Comparison of ENCODE assay signal across 11 cellular contexts in the genomic region with DNA sequence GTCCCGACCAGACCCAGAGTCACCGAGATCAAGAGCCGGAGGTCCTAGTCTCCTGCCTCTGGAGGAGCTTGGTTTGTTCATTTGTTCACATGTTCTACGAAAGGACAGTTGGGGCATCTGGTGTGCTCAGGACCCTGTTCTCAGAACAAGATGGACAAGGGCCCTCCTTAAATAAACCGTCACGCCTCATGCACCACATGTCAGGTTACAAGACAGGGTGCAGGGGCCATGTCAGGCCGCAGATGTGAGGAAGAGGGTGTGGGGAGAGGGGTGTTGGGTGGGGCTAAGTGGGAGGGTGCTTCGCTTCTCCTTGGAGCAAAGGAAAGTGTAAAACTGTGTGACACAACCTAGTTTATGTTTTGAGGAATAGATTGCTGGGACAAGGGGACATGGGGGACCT. TPM values are rescaled to one million over a fixed set of nuclear protein-coding genes. Genes with fewer than 3 reads are reported as not detected.
DNase-seq lines count a peak whose midpoint lies in the region; ATAC-seq, FAIRE-seq and TF ChIP-seq lines count a peak whose summit lies in the region.
"Not testable (repeated sequence)": the region's sequence is repeated elsewhere in the genome, so short reads cannot be mapped to it uniquely, and the experiment has no call there.
"Had no signal": no experiment of that assay in that cellular context is flagged by ENCODE, and none has a peak within 500 bp of the region (broad histone marks: within the 10 kb centered on the region; RNA-seq: fewer than 3 reads in every experiment).

No MANE protein-coding gene starts in this region.

- H2BK12ac ChIP-seq in H1 (ENCODE audit: low read depth, low read length), result not testable (repeated sequence)

- H2BK20ac ChIP-seq in H1 (ENCODE audit: low read length), result not testable (repeated sequence)

- H3K79me1 ChIP-seq in H1 (ENCODE audit: low read depth, low read length), result not testable (repeated sequence)

- H3K27me3 ChIP-seq in K562 (ENCODE audit: control insufficient read depth in 2 of 2, insufficient read depth in 2 of 2, low read length in 2 of 2); H1 (replicated peaks in 1 of 4; ENCODE audit: control insufficient read depth in 3 of 4, extremely low read depth in 1 of 4, insufficient read depth in 3 of 4, low read length in 3 of 4): not testable (repeated sequence)

- not testable (repeated sequence) for H3K36me3 Mint-ChIP-seq in activated CD4-positive, alpha-beta T cell treated with anti-CD3 and anti-CD28 coated beads, Interleukin-2, amount 10 ng/mL, durations not matched to agents 24 days and 14 days (ENCODE audit: low read depth); osteocyte (ENCODE audit: unreplicated experiment)
- H3K36me3 Mint-ChIP-seq in activated T-helper 2 cell treated with anti-CD3 and anti-CD28 coated beads, Interferon-gamma antibody, Interleukin-2, Interleukin-4, amounts not matched to agents 10 μg/mL and 5 μg/mL and 100 μg/mL, durations not matched to agents 14 hours and 24 hours and 36 hours (ENCODE audit: low read depth), result peaks cover 42% of the 10 kb centered on the region

- H3K4me1 Mint-ChIP-seq in activated CD4-positive, alpha-beta T cell treated with anti-CD3 and anti-CD28 coated beads, Interleukin-2, amount 10 ng/mL, durations not matched to agents 24 days and 14 days, result peaks cover 25% of the 10 kb centered on the region
- peaks cover 34% of the 10 kb centered on the region for H3K4me1 Mint-ChIP-seq in activated T-helper 2 cell treated with anti-CD3 and anti-CD28 coated beads, Interferon-gamma antibody, Interleukin-2, Interleukin-4, amounts not matched to agents 10 μg/mL and 5 μg/mL and 100 μg/mL, durations not matched to agents 14 hours and 24 hours and 36 hours (ENCODE audit: low read depth)
- not testable (repeated sequence) for H3K4me1 Mint-ChIP-seq in osteocyte (ENCODE audit: unreplicated experiment)

- not testable (repeated sequence) for H3K9me1 ChIP-seq in K562 (ENCODE audit: control insufficient read depth, insufficient read depth, low read length)

- TF ChIP-seq POLR2A in A549 (IDR thresholded peaks at IDR 0.05; ENCODE audit: low read length); K562 (conservative IDR thresholded peaks at IDR 0.05); H1 (IDR thresholded peaks at IDR 0.05; ENCODE audit: control extremely low read depth in 1 of 2, low read depth in 2 of 2, low read length in 2 of 2): not testable (repeated sequence)

- not testable (repeated sequence) for H3K4me1 ChIP-seq in A549; H1 (replicated peaks in 1 of 4; ENCODE audit: control insufficient read depth in 3 of 4, insufficient read depth in 4 of 4, low read length in 3 of 4)
- peaks cover 21 to 23% of the 10 kb centered on the region in 2 experiments; a peak in 4 of 5 replicates for H3K4me1 ChIP-seq in K562 (replicated peaks in 1 of 2; ENCODE audit: control insufficient read depth in 2 of 2, insufficient read depth in 2 of 2, low read length in 2 of 2)

- not testable (repeated sequence) for H3K4me3 ChIP-seq in A549; K562; H1 (ENCODE audit: extremely low read depth in 1 of 4, insufficient read depth in 2 of 4, low read depth in 3 of 4, low read length in 4 of 4)

- not testable (repeated sequence) for H3K4me3 Mint-ChIP-seq in activated CD4-positive, alpha-beta T cell treated with anti-CD3 and anti-CD28 coated beads, Interleukin-2, amount 10 ng/mL, durations not matched to agents 24 days and 14 days; activated T-helper 2 cell treated with anti-CD3 and anti-CD28 coated beads, Interferon-gamma antibody, Interleukin-2, Interleukin-4, amounts not matched to agents 10 μg/mL and 5 μg/mL and 100 μg/mL, durations not matched to agents 14 hours and 24 hours and 36 hours (ENCODE audit: low read depth); osteocyte (ENCODE audit: unreplicated experiment)

- H3K23me2 ChIP-seq in H1 (ENCODE audit: low read depth, low read length), result not testable (repeated sequence)

- not testable (repeated sequence) for H2AFZ ChIP-seq in K562 (ENCODE audit: low read depth, low read length); H1 (ENCODE audit: low read length)

- ATAC-seq in A549, K562: not testable (repeated sequence)

- WGBS in A549 (ENCODE audit: missing lambda C conversion rate), result 28% methylated on average over 7 of the region's 8 CpGs
- WGBS in K562 (ENCODE audit: insufficient coverage, low coverage, missing lambda C conversion rate), result 46% methylated on average over 4 of the region's 8 CpGs
- 84% methylated on average over 3 of the region's 8 CpGs; no CpG with 5 or more reads in 1 of the 2 experiments for WGBS in H1 (ENCODE audit: extremely low coverage in 1 of 2, insufficient coverage in 1 of 2, insufficient read length in 1 of 2, insufficient replicate concordance in 2 of 2, low coverage in 1 of 2, low lambda C conversion rate in 2 of 2, missing lambda C conversion rate in 1 of 2), 2 experiments

- not testable (repeated sequence) for H3K27me3 Mint-ChIP-seq in activated CD4-positive, alpha-beta T cell treated with anti-CD3 and anti-CD28 coated beads, Interleukin-2, amount 10 ng/mL, durations not matched to agents 24 days and 14 days; activated T-helper 2 cell treated with anti-CD3 and anti-CD28 coated beads, Interferon-gamma antibody, Interleukin-2, Interleukin-4, amounts not matched to agents 10 μg/mL and 5 μg/mL and 100 μg/mL, durations not matched to agents 14 hours and 24 hours and 36 hours (ENCODE audit: low read depth); osteocyte (ENCODE audit: unreplicated experiment)

- intact Hi-C loops in activated CD4-positive, alpha-beta T cell treated with anti-CD3 and anti-CD28 coated beads, Interleukin-2, amount 10 ng/mL, durations not matched to agents 24 days and 14 days (cut with micrococcal nuclease); activated T-helper 2 cell treated with anti-CD3 and anti-CD28 coated beads, Interferon-gamma antibody, Interleukin-2, Interleukin-4, amounts not matched to agents 10 μg/mL and 5 μg/mL and 100 μg/mL, durations not matched to agents 14 hours and 24 hours and 36 hours (cut with micrococcal nuclease); K562 (cut with micrococcal nuclease): not testable (repeated sequence)

- H2AK5ac ChIP-seq in H1 (ENCODE audit: low read depth, low read length), result not testable (repeated sequence)

- not testable (repeated sequence) for H3K79me2 ChIP-seq in K562 (ENCODE audit: control insufficient read depth, insufficient read depth, low read length); H1 (ENCODE audit: control insufficient read depth in 1 of 2, insufficient read depth in 2 of 2, low read length in 2 of 2)

- not testable (repeated sequence) for TF ChIP-seq EP300 in A549 (IDR thresholded peaks at IDR 0.05); K562 (IDR thresholded peaks at IDR 0.05; ENCODE audit: low read length); H1 (IDR thresholded peaks at IDR 0.05; ENCODE audit: borderline replicate concordance in 1 of 2, low read depth in 2 of 2, low read length in 2 of 2)

- not testable (repeated sequence) for H4K91ac ChIP-seq in H1 (replicated peaks; ENCODE audit: insufficient read length, low read length)

- not testable (repeated sequence) for H2BK5ac ChIP-seq in H1 (ENCODE audit: low read depth, low read length)

- H3K4ac ChIP-seq in H1 (replicated peaks; ENCODE audit: insufficient read length, low read depth, low read length), result not testable (repeated sequence)

- not testable (repeated sequence) for H3K18ac ChIP-seq in H1 (ENCODE audit: extremely low read depth, low read length)

- not testable (repeated sequence) for H3K36me3 ChIP-seq in K562 (ENCODE audit: control insufficient read depth, insufficient read depth, low read length); H1 (ENCODE audit: control insufficient read depth in 2 of 4, insufficient read depth in 4 of 4, low read length in 3 of 4)

- H3K23ac ChIP-seq in H1 (ENCODE audit: insufficient read length), result not testable (repeated sequence)

- in situ Hi-C loops in K562 (cut with MboI), result not testable (repeated sequence)

- not testable (repeated sequence) for TF ChIP-seq CTCF in A549 (IDR thresholded peaks at IDR 0.05); K562 (IDR thresholded peaks at IDR 0.05 in 2 of 3, conservative IDR thresholded peaks at IDR 0.05 in 1 of 3; ENCODE audit: insufficient read depth in 2 of 3, low read depth in 1 of 3, low read length in 3 of 3); H1 (IDR thresholded peaks at IDR 0.05; ENCODE audit: control extremely low read depth in 1 of 3, insufficient read depth in 1 of 3, low read depth in 1 of 3, low read length in 3 of 3); osteocyte (IDR thresholded peaks at IDR 0.05)

- H3K27ac ChIP-seq in A549; K562 (ENCODE audit: extremely low read depth, low read depth, low read length); H1 (ENCODE audit: low read depth, low read length): not testable (repeated sequence)

- not testable (repeated sequence) for H3K56ac ChIP-seq in H1 (replicated peaks; ENCODE audit: insufficient read length, low read depth, low read length)

- CTCF ChIA-PET in A549 (lab: Yijun Ruan, JAX); K562 (lab: Yijun Ruan, JAX; ENCODE audit: low intra/inter-chr PET ratio); H1 (lab: Charles Lee; ENCODE audit: partially characterized antibody): not testable (repeated sequence)

- not testable (repeated sequence) for H2BK120ac ChIP-seq in H1 (replicated peaks; ENCODE audit: low read depth, low read length)

- not testable (repeated sequence) for H3K4me2 ChIP-seq in A549; K562 (ENCODE audit: insufficient read depth, low read length); H1 (ENCODE audit: insufficient read depth in 1 of 2, low read depth in 2 of 2, low read length in 2 of 2)

- H4K5ac ChIP-seq in H1 (ENCODE audit: insufficient read length, low read depth, low read length), result not testable (repeated sequence)

- H4K20me1 ChIP-seq in K562 (replicated peaks; ENCODE audit: control insufficient read depth, insufficient read depth, low read length); H1 (replicated peaks in 1 of 2; ENCODE audit: control insufficient read depth in 1 of 2, insufficient read depth in 2 of 2, low read length in 2 of 2): not testable (repeated sequence)

- not testable (repeated sequence) for H2BK15ac ChIP-seq in H1 (ENCODE audit: low read length)

- H3K27ac Mint-ChIP-seq in activated CD4-positive, alpha-beta T cell treated with anti-CD3 and anti-CD28 coated beads, Interleukin-2, amount 10 ng/mL, durations not matched to agents 24 days and 14 days; osteocyte (ENCODE audit: unreplicated experiment): not testable (repeated sequence)
- peak overlapping the region; percentile 70 for H3K27ac Mint-ChIP-seq in activated T-helper 2 cell treated with anti-CD3 and anti-CD28 coated beads, Interferon-gamma antibody, Interleukin-2, Interleukin-4, amounts not matched to agents 10 μg/mL and 5 μg/mL and 100 μg/mL, durations not matched to agents 14 hours and 24 hours and 36 hours

- not testable (repeated sequence) for DNase-seq in A549 (ENCODE audit: low read depth in 1 of 2, low spot score in 1 of 2); GM18507 (ENCODE audit: extremely low spot score, insufficient read length, low read depth); activated T-helper 2 cell treated with anti-CD3 and anti-CD28 coated beads, Interferon-gamma antibody, Interleukin-2, Interleukin-4, amounts not matched to agents 10 μg/mL and 5 μg/mL and 100 μg/mL, durations not matched to agents 14 hours and 24 hours and 36 hours (ENCODE audit: low spot score); K562 (ENCODE audit: extremely low read depth in 1 of 4, low spot score in 3 of 4); H1 (ENCODE audit: low read depth in 1 of 2, low spot score in 2 of 2)
- DNase-seq in activated CD4-positive, alpha-beta T cell treated with anti-CD3 and anti-CD28 coated beads, Interleukin-2, amount 10 ng/mL, durations not matched to agents 24 days and 14 days, result peak; percentile 26
- peak; percentile 51 for DNase-seq in osteocyte (ENCODE audit: extremely low spot score, unreplicated experiment)

- H3K9me3 ChIP-seq in A549; K562 (replicated peaks; ENCODE audit: control insufficient read depth, insufficient read depth, low read depth, low read length): not testable (repeated sequence)
- H3K9me3 ChIP-seq in H1 (ENCODE audit: insufficient read depth in 2 of 2, low read depth in 1 of 2, low read length in 1 of 2), result peaks cover 37 to 61% of the 10 kb centered on the region in 2 experiments

- FAIRE-seq in A549 (lab: Jason Lieb, UNC) (peak; percentile 99), GM18507 (lab: Jason Lieb, UNC) (peak; percentile 54), H1 (lab: Jason Lieb, UNC) (peak; percentile 36)
- FAIRE-seq in K562 (lab: Jason Lieb, UNC), result not testable (repeated sequence)

- BruUV-seq in K562 (replicated peaks; lab: Mats Ljungman, UMichigan), result not testable (repeated sequence)

- not testable (repeated sequence) for H3K9me3 Mint-ChIP-seq in activated CD4-positive, alpha-beta T cell treated with anti-CD3 and anti-CD28 coated beads, Interleukin-2, amount 10 ng/mL, durations not matched to agents 24 days and 14 days; activated T-helper 2 cell treated with anti-CD3 and anti-CD28 coated beads, Interferon-gamma antibody, Interleukin-2, Interleukin-4, amounts not matched to agents 10 μg/mL and 5 μg/mL and 100 μg/mL, durations not matched to agents 14 hours and 24 hours and 36 hours; osteocyte (ENCODE audit: unreplicated experiment)

- TF ChIP-seq RAD21 in A549 (conservative IDR thresholded peaks at IDR 0.05 in 1 of 2, IDR thresholded peaks at IDR 0.05 in 1 of 2); K562 (CRISPR knock-in tag; conservative IDR thresholded peaks at IDR 0.05 in 1 of 2, IDR thresholded peaks at IDR 0.05 in 1 of 2); H1 (IDR thresholded peaks at IDR 0.05 in 1 of 2, conservative IDR thresholded peaks at IDR 0.05 in 1 of 2; ENCODE audit: low read depth in 2 of 2, low read length in 2 of 2): not testable (repeated sequence)

- H3K14ac ChIP-seq in H1 (ENCODE audit: insufficient read length), result not testable (repeated sequence)

- POLR2A ChIA-PET in A549 (lab: Yijun Ruan, JAX); K562 (lab: Yijun Ruan, JAX); H1 (lab: Charles Lee; ENCODE audit: partially characterized antibody): not testable (repeated sequence)

- H3K9ac ChIP-seq in K562 (ENCODE audit: insufficient read depth in 1 of 2, low read depth in 2 of 2, low read length in 2 of 2); H1 (replicated peaks in 1 of 4; ENCODE audit: extremely low read depth in 1 of 4, low read depth in 3 of 4, low read length in 3 of 4): not testable (repeated sequence)

- H4K8ac ChIP-seq in H1 (ENCODE audit: extremely low read depth, insufficient read depth, low read length), result not testable (repeated sequence)

RNA-seq across cellular contexts. Expression of a gene that starts 9.0 kb away (rescaled TPM):
- polyA plus RNA-seq in A549 (2011; rRNA removed), result 0.05 and 0.06 TPM in 2 replicates
- 0.08 and 0.25 TPM in 2 replicates for polyA plus RNA-seq in A549 (2012; cell fraction: cytosol; rRNA removed)
- polyA plus RNA-seq in A549 (2012; cell fraction: nucleus; rRNA removed), result 1.3 and 1.6 TPM in 2 replicates
- 0.12 to 0.13 TPM (median 0.13 TPM) in 3 replicates for polyA plus RNA-seq in A549 (2017; fragmentation: RNase III; extraction: RNeasy Plus Mini Kit Qiagen cat#74134 plus additional on column Dnase treatment)
- not detected in 2 replicates for polyA minus RNA-seq in A549 (2011; rRNA and poly(A)+ RNA removed)
- total RNA-seq in activated CD4-positive, alpha-beta T cell treated with anti-CD3 and anti-CD28 coated beads, Interleukin-2, amount 10 ng/mL, durations not matched to agents 24 days and 14 days, result 8.5 and 8.7 TPM in 2 replicates
- total RNA-seq in activated T-helper 2 cell treated with anti-CD3 and anti-CD28 coated beads, Interferon-gamma antibody, Interleukin-2, Interleukin-4, amounts not matched to agents 10 μg/mL and 5 μg/mL and 100 μg/mL, durations not matched to agents 14 hours and 24 hours and 36 hours, result 54.7 and 64.9 TPM in 2 replicates
- 0.63 and 4.1 TPM in 2 replicates for total RNA-seq in K562 (2011; cell fraction: chromatin; rRNA removed; ENCODE audit: low replicate concordance)
- 2.8 and 3.0 TPM in 2 replicates for total RNA-seq in K562 (2011; cell fraction: nucleolus; rRNA removed)
- total RNA-seq in K562 (2011; cell fraction: nucleoplasm; rRNA removed), result 1.5 and 2.3 TPM in 2 replicates
- total RNA-seq in K562 (2014; rRNA removed), result 1.9 and 2.7 TPM in 2 replicates
- 0.99 and 1.5 TPM in 2 replicates for total RNA-seq in K562 (2014; rRNA removed; fragmentation: Illumina TruSeq; extraction: Trizol)
- 1.0 and 1.1 TPM in 2 replicates for total RNA-seq in K562 (2015; rRNA removed; fragmentation: Illumina TruSeq; extraction: Trizol)
- total RNA-seq in K562 (2021), result 2.2 and 2.7 TPM in 2 replicates
- polyA plus RNA-seq in K562 (2011; rRNA removed), result 0.76 and 1.6 TPM in 2 replicates
- polyA plus RNA-seq in K562 (2011; cell fraction: cytosol; rRNA removed), result 1.0 and 2.6 TPM in 2 replicates
- 1.1 and 3.4 TPM in 2 replicates for polyA plus RNA-seq in K562 (2011; cell fraction: nucleus; rRNA removed)
- polyA plus RNA-seq in K562 (2012), result 5.1 and 5.7 TPM in 2 replicates
- polyA plus RNA-seq in K562 (2014; fragmentation: Illumina TruSeq; extraction: Trizol), result 1.5 and 2.6 TPM in 2 replicates
- 1 to 10 TPM in 1 of 2 experiments, under 1 TPM in 1; 0.58 to 2.1 TPM for polyA plus RNA-seq in K562 (2014; fragmentation: Nextera tagmentation; extraction: Ambion mirVana)
- polyA plus RNA-seq in K562 (2014; rRNA removed), result 1.6 and 2.2 TPM in 2 replicates
- polyA minus RNA-seq in K562 (2011; rRNA and poly(A)+ RNA removed), result 0.42 and 1.3 TPM in 2 replicates
- 0.64 and 1.8 TPM in 2 replicates for polyA minus RNA-seq in K562 (2011; cell fraction: cytosol; rRNA and poly(A)+ RNA removed)
- 0.54 and 0.67 TPM in 2 replicates for polyA minus RNA-seq in K562 (2011; cell fraction: nucleus; rRNA and poly(A)+ RNA removed)
- 0.21 and 0.28 TPM in 2 replicates for total RNA-seq in H1 (2021; fragmentation: NEBNext Ultra II Directional; extraction: Animal tissue kit (Norgen Biotek cat#: 25700))
- 0.14 and 0.35 TPM in 2 replicates for polyA plus RNA-seq in H1 (2011; rRNA removed)
- 0.36 TPM for polyA plus RNA-seq in H1 (2011; cell fraction: cytosol; rRNA removed)
- polyA plus RNA-seq in H1 (2011; cell fraction: nucleus; rRNA removed), result 1.2 TPM
- 0.17 to 0.34 TPM (median 0.21 TPM) in 4 replicates for polyA plus RNA-seq in H1 (2012, experiment 1 of 2)
- 0.08 TPM for polyA plus RNA-seq in H1 (2012, experiment 2 of 2)
- 0.14 TPM for polyA plus RNA-seq in H1 (2013, experiment 1 of 2)
- 0.22 TPM for polyA plus RNA-seq in H1 (2013, experiment 2 of 2)
- polyA minus RNA-seq in H1 (2011; rRNA and poly(A)+ RNA removed), result 0.54 TPM in 1 of 2 replicates, not detected in the other
- not detected for polyA minus RNA-seq in H1 (2011; cell fraction: cytosol; rRNA and poly(A)+ RNA removed)
- polyA minus RNA-seq in H1 (2011; cell fraction: nucleus; rRNA and poly(A)+ RNA removed), result 2.6 TPM
- not detected in 2 replicates for total RNA-seq in osteocyte
- total RNA-seq: A172, Caco-2, Calu3 had no signal
- polyA plus RNA-seq: AG04450 had no signal
